In genomic region chr15:61459785-61460707, GRCh38 we compare ENCODE assay signal across 16 cellular contexts.
DNase-seq lines count a peak whose midpoint lies in the region; ATAC-seq, FAIRE-seq and TF ChIP-seq lines count a peak whose summit lies in the region.
"Had no signal": no experiment of that assay in that cellular context is flagged by ENCODE, and none has a peak within 500 bp of the region (broad histone marks: within the 10 kb centered on the region; RNA-seq: fewer than 3 reads in every experiment).

No MANE protein-coding gene starts in this region.

- no peak overlapping the region for H3K4me3 ChIP-seq in choroid plexus epithelial cell (ENCODE audit: low read depth, low read length)
- H3K4me3 ChIP-seq: BLaER1 treated with 17β-estradiol and CSF1 and Interleukin-3, amounts not matched to agents 10 nM and 100 nM; skin epidermis; uterus had no signal

- TF ChIP-seq CTCF in choroid plexus epithelial cell (conservative IDR thresholded peaks at IDR 0.05; ENCODE audit: low read depth, low read length) (no peak), mesothelial cell of epicardium (IDR thresholded peaks at IDR 0.05; ENCODE audit: unreplicated experiment) (no peak)

- no peak for ATAC-seq in activated CD8-positive, alpha-beta memory T cell treated with anti-CD3 and anti-CD28 coated beads, Interleukin-2, amount 10 ng/mL, durations not matched to agents 7 days and 5 days
- ATAC-seq in HG02678 (IDR thresholded peaks at IDR 0.05; ENCODE audit: unreplicated experiment) = no peak

- H3K27me3 Mint-ChIP-seq in mesothelial cell of epicardium (ENCODE audit: low read depth) = no peaks in the 10 kb centered on the region
- peaks cover 20% of the 10 kb centered on the region for H3K27me3 Mint-ChIP-seq in activated CD8-positive, alpha-beta memory T cell treated with anti-CD3 and anti-CD28 coated beads, Interleukin-2, amount 10 ng/mL, durations not matched to agents 7 days and 5 days

- peak overlapping the region; percentile 9 for H3K27ac Mint-ChIP-seq in mesothelial cell of epicardium
- no peak overlapping the region for H3K27ac Mint-ChIP-seq in activated CD8-positive, alpha-beta memory T cell treated with anti-CD3 and anti-CD28 coated beads, Interleukin-2, amount 10 ng/mL, durations not matched to agents 7 days and 5 days
- H3K27ac Mint-ChIP-seq: activated T-cell treated with anti-CD3 and anti-CD28 coated beads, Interleukin-2, amount 50 U/mL, for 24 hours had no signal

- no peak for FAIRE-seq in H54 (lab: Jason Lieb, UNC)
- FAIRE-seq: endometrium had no signal

- no peaks in the 10 kb centered on the region for H3K36me3 Mint-ChIP-seq in mesothelial cell of epicardium
- no peaks in the 10 kb centered on the region for H3K36me3 Mint-ChIP-seq in activated CD8-positive, alpha-beta memory T cell treated with anti-CD3 and anti-CD28 coated beads, Interleukin-2, amount 10 ng/mL, durations not matched to agents 7 days and 5 days

- H3K4me1 Mint-ChIP-seq in mesothelial cell of epicardium = peaks cover 15% of the 10 kb centered on the region
- no peaks in the 10 kb centered on the region for H3K4me1 Mint-ChIP-seq in activated CD8-positive, alpha-beta memory T cell treated with anti-CD3 and anti-CD28 coated beads, Interleukin-2, amount 10 ng/mL, durations not matched to agents 7 days and 5 days

- CTCF ChIA-PET in activated CD8-positive, alpha-beta memory T cell treated with anti-CD3 and anti-CD28 coated beads, Interleukin-2, amount 10 ng/mL, durations not matched to agents 7 days and 5 days (lab: Charles Lee) = no interaction called here

- H3K4me3 Mint-ChIP-seq in mesothelial cell of epicardium = no peak overlapping the region
- H3K4me3 Mint-ChIP-seq in activated CD8-positive, alpha-beta memory T cell treated with anti-CD3 and anti-CD28 coated beads, Interleukin-2, amount 10 ng/mL, durations not matched to agents 7 days and 5 days = no peak overlapping the region
- H3K4me3 Mint-ChIP-seq: activated T-cell treated with anti-CD3 and anti-CD28 coated beads, Interleukin-2, amount 50 U/mL, for 24 hours had no signal

- peaks cover 4% of the 10 kb centered on the region for H3K9me3 Mint-ChIP-seq in mesothelial cell of epicardium
- H3K9me3 Mint-ChIP-seq in activated CD8-positive, alpha-beta memory T cell treated with anti-CD3 and anti-CD28 coated beads, Interleukin-2, amount 10 ng/mL, durations not matched to agents 7 days and 5 days (ENCODE audit: low read depth) = no peaks in the 10 kb centered on the region
- H3K9me3 Mint-ChIP-seq: activated T-cell treated with anti-CD3 and anti-CD28 coated beads, Interleukin-2, amount 50 U/mL, for 24 hours had no signal

- no peak for TF ChIP-seq POLR2A in H54 (IDR thresholded peaks at IDR 0.05; ENCODE audit: low read depth, low read length)

- DNase-seq in COLO829 (ENCODE audit: low spot score) (peak; percentile 49), OCI-M1 (lab: John Stamatoyannopoulos, UW) (peak; percentile 19), choroid plexus epithelial cell (ENCODE audit: low read depth) (peak; percentile 87), mesothelial cell of epicardium (ENCODE audit: low spot score in 2 of 2, unreplicated experiment in 2 of 2) (no peak), NOMO-1 treated with dmso at 0.1 percent for 144 hours (lab: John Stamatoyannopoulos, UW; ENCODE audit: unreplicated experiment) (no peak), H54 (ENCODE audit: insufficient read length, low spot score) (no peak)
- DNase-seq in activated CD8-positive, alpha-beta memory T cell treated with anti-CD3 and anti-CD28 coated beads, Interleukin-2, amount 10 ng/mL, durations not matched to agents 7 days and 5 days = no peak
- DNase-seq: activated CD4-positive, CD25-positive, alpha-beta regulatory T cell treated with anti-CD3 and anti-CD28 coated beads, Interleukin-2, amount 50 U/mL, for 72 hours; activated T-cell treated with anti-CD3 and anti-CD28 coated beads, Interleukin-2, amount 50 U/mL, for 24 hours; NCI-H2029; NCI-H748 treated with DMSO at 0.1 percent for 48 hours; uterus had no signal

Comparison
In these comparisons a context has a peak if more than half of its experiments do, and no peak if none do; other contexts are left out.
1. DNase-seq: peak in COLO829 (single experiment), OCI-M1 (single experiment) and choroid plexus epithelial cell (single experiment); none in mesothelial cell of epicardium (0 of 2), NOMO-1 treated with dmso at 0.1 percent for 144 hours (single experiment), H54 (single experiment) and activated CD8-positive, alpha-beta memory T cell treated with anti-CD3 and anti-CD28 coated beads, Interleukin-2, amount 10 ng/mL, durations not matched to agents 7 days and 5 days (single experiment).